ENCODE assay signal across 10 cellular contexts in genomic region chr12:57455374-57456144, GRCh38. TPM values are rescaled to one million over a fixed set of nuclear protein-coding genes. Genes with fewer than 3 reads are reported as not detected.
DNase-seq lines count a peak whose midpoint lies in the region; ATAC-seq and TF ChIP-seq lines count a peak whose summit lies in the region.
"Had no signal": no experiment of that assay in that cellular context is flagged by ENCODE, and none has a peak within 500 bp of the region (broad histone marks: within the 10 kb centered on the region; RNA-seq: fewer than 3 reads in every experiment).

No MANE protein-coding gene starts in this region.

- no peak for TF ChIP-seq CTCF in BE2C (IDR thresholded peaks at IDR 0.05; ENCODE audit: low read depth, low read length)
- TF ChIP-seq CTCF in WI38 (IDR thresholded peaks at IDR 0.05; ENCODE audit: low read depth, low read length), result no peak

- H3K36me3 ChIP-seq in BE2C, result no peaks in the 10 kb centered on the region
- H3K36me3 ChIP-seq in H7 (replicated peaks; ENCODE audit: control insufficient read depth, insufficient read depth, low read length), result no peaks in the 10 kb centered on the region; the same call in 1 of the 2 replicates

- H3K27me3 ChIP-seq in BE2C, result no peaks in the 10 kb centered on the region; the same call in 1 of the 2 replicates
- no peaks in the 10 kb centered on the region; the same call in 1 of the 2 replicates for H3K27me3 ChIP-seq in H7 (ENCODE audit: control insufficient read depth, insufficient read depth, low read length)

- ATAC-seq in left lobe of liver (peak; percentile 5), HG02884 (IDR thresholded peaks at IDR 0.05; ENCODE audit: unreplicated experiment) (no peak)

- H3K9me3 ChIP-seq in BE2C, result no peaks in the 10 kb centered on the region

- H3K4me3 ChIP-seq in BE2C (ENCODE audit: low read depth, low read length) (peak overlapping the region; percentile 44), H7 (ENCODE audit: insufficient read depth, low read depth, low read length) (peak overlapping the region; percentile 40), WI38 (ENCODE audit: low read depth, low read length) (peak overlapping the region; percentile 22; the same call in 1 of the 2 replicates)

- DNase-seq in BE2C (no peak), H7 (peak; percentile 13), left lobe of liver (ENCODE audit: low spot score) (no peak), NCI-H1105 (lab: John Stamatoyannopoulos, UW) (no peak), NCI-H2196 treated with DMSO at 0.1 percent for 48 hours (lab: John Stamatoyannopoulos, UW; ENCODE audit: unreplicated experiment) (no peak), nucleus accumbens (lab: John Stamatoyannopoulos, UW) (no peak)
- DNase-seq: T-helper 9 cell had no signal

- peaks cover 6% of the 10 kb centered on the region for H3K4me1 ChIP-seq in BE2C

RNA-seq across cellular contexts. Expression of gene INHBE, which starts 0.5 kb away (rescaled TPM):
- 12.7 TPM for polyA plus RNA-seq in BE2C (2012; ENCODE audit: insufficient read depth, insufficient read length, low read depth)
- 9.6 and 10.4 TPM in 2 replicates for total RNA-seq in H7 (2014; rRNA removed; shearing (Covaris generic))
- 81.6 TPM for total RNA-seq in left lobe of liver

RNA-seq across cellular contexts. Expression of gene GLI1, which starts 4.0 kb away (rescaled TPM):
- polyA plus RNA-seq in BE2C (2012; ENCODE audit: insufficient read depth, insufficient read length, low read depth), result 1.5 TPM
- 9.7 and 13.1 TPM in 2 replicates for total RNA-seq in H7 (2014; rRNA removed; shearing (Covaris generic))
- total RNA-seq in left lobe of liver, result 0.20 TPM

RNA-seq across cellular contexts. Expression of gene INHBC, which starts 21.0 kb away (rescaled TPM):
- polyA plus RNA-seq in BE2C (2012; ENCODE audit: insufficient read depth, insufficient read length, low read depth), result not detected
- total RNA-seq in H7 (2014; rRNA removed; shearing (Covaris generic)), result not detected in 2 replicates
- 51.9 TPM for total RNA-seq in left lobe of liver
- total RNA-seq: bronchial epithelial cell had no signal

RNA-seq across cellular contexts. Expression of gene ARHGAP9, which starts 24.1 kb away (rescaled TPM):
- 1.4 TPM for polyA plus RNA-seq in BE2C (2012; ENCODE audit: insufficient read depth, insufficient read length, low read depth)
- 2.6 and 6.3 TPM in 2 replicates for total RNA-seq in H7 (2014; rRNA removed; shearing (Covaris generic))
- total RNA-seq in left lobe of liver, result 4.3 TPM
- total RNA-seq: bronchial epithelial cell had no signal

RNA-seq across cellular contexts. Expression of gene R3HDM2, which starts 24.7 kb away (rescaled TPM):
- 83.2 TPM for polyA plus RNA-seq in BE2C (2012; ENCODE audit: insufficient read depth, insufficient read length, low read depth)
- total RNA-seq in H7 (2014; rRNA removed; shearing (Covaris generic)), result 26.5 and 34.0 TPM in 2 replicates
- total RNA-seq in left lobe of liver, result 38.6 TPM

Comparison
In these comparisons a context has a peak if more than half of its experiments do, and no peak if none do; other contexts are left out.
1. RNA of gene INHBC, which starts 21.0 kb away (total RNA-seq): 51.9 TPM in left lobe of liver (single experiment); not detected in H7; every median in the first group is over 10 times any median in the second.
2. Peak in every context shown above with its lines, with median percentiles within 50 percentile points of each other: H3K4me3 ChIP-seq.